In the genomic region with DNA sequence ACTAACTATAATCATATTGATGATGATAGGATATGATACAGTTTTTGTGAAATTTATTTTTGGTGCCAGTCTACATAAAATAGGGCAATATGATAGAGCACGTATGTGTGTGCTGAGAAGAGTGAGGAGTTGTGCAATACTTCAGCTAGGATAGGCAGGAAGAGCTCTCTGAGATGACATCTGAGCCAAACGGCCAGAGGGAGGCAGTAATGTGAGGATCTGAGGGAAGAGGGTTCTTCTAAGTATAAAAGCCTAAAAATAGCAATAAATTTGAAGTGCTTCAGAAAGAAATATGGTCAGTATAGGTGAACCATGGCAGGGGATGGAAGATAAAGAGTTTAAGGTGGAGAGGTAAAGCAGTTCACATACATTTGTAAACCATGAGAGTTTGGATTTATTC, we compare ENCODE assay signal across 11 cellular contexts.
DNase-seq lines count a peak whose midpoint lies in the region; ATAC-seq, FAIRE-seq and TF ChIP-seq lines count a peak whose summit lies in the region.
"Had no signal": no experiment of that assay in that cellular context is flagged by ENCODE, and none has a peak within 500 bp of the region (broad histone marks: within the 10 kb centered on the region; RNA-seq: fewer than 3 reads in every experiment).

No MANE protein-coding gene starts in this region.

- H3K9me1 ChIP-seq in keratinocyte (ENCODE audit: control insufficient read depth, extremely low read depth, insufficient read depth, low read length): no peaks in the 10 kb centered on the region

- H3K27me3 ChIP-seq in WERI-Rb-1 (ENCODE audit: insufficient read depth, low read depth, severe bottlenecking) (no peaks in the 10 kb centered on the region), keratinocyte (ENCODE audit: control insufficient read depth, extremely low read depth, insufficient read depth, low read length) (no peaks in the 10 kb centered on the region)

- H3K27ac ChIP-seq in WERI-Rb-1: no peak overlapping the region
- no peak overlapping the region for H3K27ac ChIP-seq in keratinocyte (ENCODE audit: control insufficient read depth, insufficient read depth, low read length)
- H3K27ac ChIP-seq: skin epidermis had no signal

- no peak overlapping the region for H3K4me2 ChIP-seq in keratinocyte (ENCODE audit: control insufficient read depth, extremely low read depth, insufficient read depth, low read depth, low read length)

- peaks cover 41% of the 10 kb centered on the region for H3K79me2 ChIP-seq in keratinocyte (ENCODE audit: control insufficient read depth, insufficient read depth, low read length)

- no peak for FAIRE-seq in keratinocyte (lab: Jason Lieb, UNC)

- no peaks in the 10 kb centered on the region for H4K20me1 ChIP-seq in keratinocyte (ENCODE audit: control insufficient read depth, extremely low read depth, insufficient read depth, low read length)

- no peaks in the 10 kb centered on the region for H3K4me1 ChIP-seq in keratinocyte (ENCODE audit: control insufficient read depth, extremely low read depth, insufficient read depth, low read length)
- H3K4me1 ChIP-seq: Caco-2 had no signal

- H3K4me3 ChIP-seq in GM12865 (ENCODE audit: low read depth, low read length): no peak overlapping the region
- H3K4me3 ChIP-seq in WERI-Rb-1 (ENCODE audit: low read depth, low read length): no peak overlapping the region
- no peak overlapping the region for H3K4me3 ChIP-seq in keratinocyte (ENCODE audit: control insufficient read depth in 2 of 3, extremely low read depth in 1 of 3, insufficient read depth in 2 of 3, low read depth in 1 of 3, low read length in 3 of 3)
- H3K4me3 ChIP-seq: skin epidermis had no signal

- peaks cover 7% of the 10 kb centered on the region; the same call in 1 of the 2 replicates for H3K36me3 ChIP-seq in WERI-Rb-1
- H3K36me3 ChIP-seq in keratinocyte (ENCODE audit: control insufficient read depth in 2 of 2, extremely low read depth in 1 of 2, insufficient read depth in 2 of 2, low read length in 2 of 2): no peaks in the 10 kb centered on the region

- no peaks in the 10 kb centered on the region for H3K9me3 ChIP-seq in WERI-Rb-1 (ENCODE audit: severe bottlenecking)
- H3K9me3 ChIP-seq in keratinocyte (ENCODE audit: control insufficient read depth, low read depth, low read length): no peaks in the 10 kb centered on the region
- H3K9me3 ChIP-seq: Caco-2 had no signal

- peak; percentile 2 for TF ChIP-seq CTCF in GM12865 (IDR thresholded peaks at IDR 0.05; ENCODE audit: insufficient read depth, low read depth, low read length, missing control alignments)
- TF ChIP-seq CTCF in WERI-Rb-1 (IDR thresholded peaks at IDR 0.05; ENCODE audit: low read depth, low read length): peak; percentile 17; the same call in 1 of the 2 replicates
- TF ChIP-seq CTCF in keratinocyte (optimal IDR thresholded peaks at IDR 0.05 in 1 of 3, IDR thresholded peaks at IDR 0.05 in 1 of 3, conservative IDR thresholded peaks at IDR 0.05 in 1 of 3; ENCODE audit: extremely low read depth in 1 of 3, insufficient read depth in 2 of 3, low read length in 3 of 3): peak; percentile 26 to 47 (median 28)

- DNase-seq in GM12865 (ENCODE audit: low read depth) (peak; percentile 6), HT1080 (ENCODE audit: low read depth) (peak; percentile 20), WERI-Rb-1 (no peak), keratinocyte (ENCODE audit: low read depth, low spot score) (no peak), C1 segment of cervical spinal cord (lab: John Stamatoyannopoulos, UW) (no peak), NK-92 (lab: John Stamatoyannopoulos, UW; ENCODE audit: unreplicated experiment) (no peak)
- DNase-seq: anterior cingulate cortex, NCI-H526 treated with DMSO at 0.1 percent for 48 hours had no signal

- no peak overlapping the region for H2AFZ ChIP-seq in keratinocyte (ENCODE audit: control insufficient read depth, low read length)

- ATAC-seq in HG03039 (IDR thresholded peaks at IDR 0.05; ENCODE audit: unreplicated experiment): no peak

- dilution Hi-C loops in keratinocyte (cut with MboI; ENCODE audit: extremely low pct_ligation_motif_present, low sequenced_read_pairs): no loop called here

- H3K9ac ChIP-seq in keratinocyte (ENCODE audit: control insufficient read depth, extremely low read depth, insufficient read depth, low read length): no peak overlapping the region

Comparison
In these comparisons a context has a peak if more than half of its experiments do, and no peak if none do; other contexts are left out.
1. DNase-seq: peak in GM12865 (single experiment) and HT1080 (single experiment); none in WERI-Rb-1 (single experiment), keratinocyte (single experiment), C1 segment of cervical spinal cord (0 of 14) and NK-92 (single experiment).
2. Peak in every context shown above with its lines, with median percentiles within 50 percentile points of each other: CTCF ChIP-seq.